1 cellular context compared by ENCODE assay signal in the genomic region with DNA sequence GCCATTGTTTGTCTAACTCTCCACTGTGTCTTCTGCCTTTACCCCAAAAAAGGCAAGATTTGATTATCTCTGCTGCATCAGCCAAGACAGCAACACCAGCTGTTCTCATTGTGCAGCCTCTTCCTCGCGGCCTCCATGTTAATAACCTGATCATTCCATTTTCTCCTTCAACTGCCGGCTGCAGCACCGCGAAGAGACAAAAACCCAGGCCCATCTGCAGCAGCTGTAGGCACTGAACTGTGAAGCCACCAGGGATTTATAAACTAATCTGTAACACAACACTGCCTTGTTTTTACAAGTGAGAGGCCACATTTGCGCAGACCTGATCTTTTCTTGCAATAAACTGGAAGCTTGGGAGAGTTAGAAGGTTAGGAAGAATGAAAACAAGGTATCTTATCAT.
TF ChIP-seq lines count a peak whose summit lies in the region.

No MANE protein-coding gene starts in this region.

TF ChIP-seq in WTC11, 78 proteins besides CTCF, POLR2A, EP300 and RAD21 (continued from another document):
- TF ChIP-seq ATF6 (CRISPR knock-in tag; IDR thresholded peaks at IDR 0.05) (no peak), MYBL2 (CRISPR knock-in tag; IDR thresholded peaks at IDR 0.05) (no peak), HMGA2 (CRISPR knock-in tag; IDR thresholded peaks at IDR 0.05) (no peak), ZNF219 (CRISPR knock-in tag; IDR thresholded peaks at IDR 0.05; ENCODE audit: borderline replicate concordance) (no peak)
- TF ChIP-seq, protein P1, sequence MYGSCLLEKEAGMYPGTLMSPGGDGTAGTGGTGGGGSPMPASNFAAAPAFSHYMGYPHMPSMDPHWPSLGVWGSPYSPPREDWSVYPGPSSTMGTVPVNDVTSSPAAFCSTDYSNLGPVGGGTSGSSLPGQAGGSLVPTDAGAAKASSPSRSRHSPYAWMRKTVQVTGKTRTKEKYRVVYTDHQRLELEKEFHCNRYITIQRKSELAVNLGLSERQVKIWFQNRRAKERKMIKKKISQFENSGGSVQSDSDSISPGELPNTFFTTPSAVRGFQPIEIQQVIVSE (CRISPR knock-in tag; IDR thresholded peaks at IDR 0.05; ENCODE audit: borderline replicate concordance), result no peak
- TF ChIP-seq, protein P2, sequence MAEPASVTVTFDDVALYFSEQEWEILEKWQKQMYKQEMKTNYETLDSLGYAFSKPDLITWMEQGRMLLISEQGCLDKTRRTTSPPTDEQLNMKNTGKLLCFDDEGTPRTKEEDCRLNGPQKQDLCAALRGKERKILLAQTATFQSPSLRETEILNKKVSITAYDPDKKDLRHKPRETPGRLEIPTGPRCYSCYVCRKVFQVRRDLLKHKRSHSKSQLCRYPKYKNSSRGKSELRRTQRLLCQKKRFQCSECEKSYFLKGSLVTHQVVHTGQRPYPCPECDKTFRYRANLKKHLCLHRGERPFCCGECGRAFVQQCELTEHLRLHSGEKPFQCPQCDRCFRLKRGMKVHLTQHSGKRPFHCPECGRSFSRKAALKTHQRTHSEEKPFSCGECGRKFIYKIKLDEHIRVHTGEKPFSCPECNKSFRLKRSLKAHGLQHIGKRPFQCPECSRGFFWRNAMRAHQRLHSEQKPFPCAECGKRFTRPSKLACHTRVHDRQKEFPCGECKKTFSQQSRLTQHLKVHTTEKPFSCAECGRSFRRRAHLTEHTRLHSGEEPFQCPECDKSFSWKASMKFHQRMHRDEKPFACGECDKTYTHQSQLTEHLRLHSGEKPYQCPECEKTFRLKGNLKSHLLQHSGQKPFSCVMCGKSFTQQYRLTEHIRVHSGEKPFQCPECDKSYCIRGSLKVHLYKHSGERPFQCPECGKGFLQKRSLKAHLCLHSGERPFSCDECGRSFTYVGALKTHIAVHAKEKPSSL (CRISPR knock-in tag; conservative IDR thresholded peaks at IDR 0.05), result no peak
